ENCODE assay signal across 26 cellular contexts in the genomic region with DNA sequence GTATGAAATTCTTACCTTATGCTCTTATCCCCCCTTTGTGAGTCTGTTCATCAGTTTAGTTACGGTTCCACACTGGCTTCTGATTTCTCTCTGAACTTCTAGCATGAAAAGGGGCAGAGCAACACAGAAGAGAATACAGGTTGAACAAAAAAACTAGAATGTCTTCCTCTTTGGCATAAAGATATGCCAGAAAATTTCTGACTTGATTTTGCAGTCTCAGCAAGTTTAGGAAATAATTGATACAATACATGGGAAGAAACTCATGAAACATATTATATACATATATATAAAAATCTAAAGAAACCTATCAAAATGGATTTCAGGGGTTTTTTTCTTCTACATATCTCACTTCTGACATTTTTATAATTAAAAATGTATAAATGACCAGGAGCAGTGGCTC. TPM values are rescaled to one million over a fixed set of nuclear protein-coding genes. Genes with fewer than 3 reads are reported as not detected.
DNase-seq lines count a peak whose midpoint lies in the region; ATAC-seq, FAIRE-seq and TF ChIP-seq lines count a peak whose summit lies in the region.
"Had no signal": no experiment of that assay in that cellular context is flagged by ENCODE, and none has a peak within 500 bp of the region (broad histone marks: within the 10 kb centered on the region; RNA-seq: fewer than 3 reads in every experiment).

No MANE protein-coding gene starts in this region.

- DNase-seq in activated naive CD8-positive, alpha-beta T cell treated with anti-CD3 and anti-CD28 coated beads for 36 hours = no peak
- DNase-seq in activated naive CD8-positive, alpha-beta T cell treated with anti-CD3 and anti-CD28 coated beads, Interleukin-2, amount 50 U/mL, for 24 hours = no peak
- no peak for DNase-seq in A549 (ENCODE audit: low read depth in 1 of 2, low spot score in 1 of 2)
- DNase-seq in effector memory CD8-positive, alpha-beta T cell = no peak
- DNase-seq in central memory CD4-positive, alpha-beta T cell = no peak
- no peak for DNase-seq in activated CD4-positive, alpha-beta memory T cell treated with anti-CD3 and anti-CD28 coated beads for 36 hours
- DNase-seq: ACHN; AML-193; BE2C; CD4-positive, alpha-beta T cell; CD8-positive, alpha-beta memory T cell; DMS 273 treated with DMSO at 0.1 percent for 48 hours; DMS79; EL; GDM1; GM23248; H7; HCEC 1CT had no signal

- FAIRE-seq in A549 (lab: Jason Lieb, UNC) = no peak
- FAIRE-seq: A204.1, D721Med, GM12878, GM19239, H1 had no signal

- ATAC-seq in activated naive CD8-positive, alpha-beta T cell treated with anti-CD3 and anti-CD28 coated beads, Interleukin-2, amount 50 U/mL, for 24 hours = no peak
- no peak for ATAC-seq in A549
- no peak for ATAC-seq in effector memory CD8-positive, alpha-beta T cell (replicated peaks)
- ATAC-seq: GM12878 had no signal

- no peak overlapping the region for H3K4me3 ChIP-seq in A549
- H3K4me3 ChIP-seq: BLaER1 treated with 17β-estradiol and CSF1 and Interleukin-3, amounts not matched to agents 10 nM and 100 nM; GM12878; GM23248 had no signal

- no peak for TF ChIP-seq CTCF in A549 (IDR thresholded peaks at IDR 0.05)

- no peak for TF ChIP-seq POLR2A in A549 (IDR thresholded peaks at IDR 0.05; ENCODE audit: low read length)

- peaks cover 7% of the 10 kb centered on the region for H3K36me3 Mint-ChIP-seq in activated naive CD8-positive, alpha-beta T cell treated with anti-CD3 and anti-CD28 coated beads for 36 hours
- peaks cover 30% of the 10 kb centered on the region for H3K36me3 Mint-ChIP-seq in activated naive CD8-positive, alpha-beta T cell treated with anti-CD3 and anti-CD28 coated beads, Interleukin-2, amount 50 U/mL, for 24 hours (ENCODE audit: low read depth)
- H3K36me3 Mint-ChIP-seq in effector memory CD8-positive, alpha-beta T cell (ENCODE audit: insufficient read depth) = peaks cover 53% of the 10 kb centered on the region
- H3K36me3 Mint-ChIP-seq in activated CD4-positive, alpha-beta memory T cell treated with anti-CD3 and anti-CD28 coated beads for 36 hours = peaks cover 26% of the 10 kb centered on the region

- H3K27ac Mint-ChIP-seq in activated naive CD8-positive, alpha-beta T cell treated with anti-CD3 and anti-CD28 coated beads for 36 hours = peak overlapping the region; percentile 45
- H3K27ac Mint-ChIP-seq in activated naive CD8-positive, alpha-beta T cell treated with anti-CD3 and anti-CD28 coated beads, Interleukin-2, amount 50 U/mL, for 24 hours = no peak overlapping the region
- H3K27ac Mint-ChIP-seq in effector memory CD8-positive, alpha-beta T cell = peak overlapping the region; percentile 23 to 81
- no peak overlapping the region for H3K27ac Mint-ChIP-seq in activated CD4-positive, alpha-beta memory T cell treated with anti-CD3 and anti-CD28 coated beads for 36 hours

- H3K9me3 Mint-ChIP-seq in activated naive CD8-positive, alpha-beta T cell treated with anti-CD3 and anti-CD28 coated beads for 36 hours = no peaks in the 10 kb centered on the region
- no peaks in the 10 kb centered on the region for H3K9me3 Mint-ChIP-seq in activated naive CD8-positive, alpha-beta T cell treated with anti-CD3 and anti-CD28 coated beads, Interleukin-2, amount 50 U/mL, for 24 hours
- H3K9me3 Mint-ChIP-seq in effector memory CD8-positive, alpha-beta T cell = no peaks in the 10 kb centered on the region
- H3K9me3 Mint-ChIP-seq in activated CD4-positive, alpha-beta memory T cell treated with anti-CD3 and anti-CD28 coated beads for 36 hours = no peaks in the 10 kb centered on the region
- H3K9me3 Mint-ChIP-seq: CD14-positive monocyte; CD4-positive, alpha-beta T cell; CD8-positive, alpha-beta memory T cell had no signal

- H3K4me1 Mint-ChIP-seq in activated naive CD8-positive, alpha-beta T cell treated with anti-CD3 and anti-CD28 coated beads for 36 hours = peaks cover 5% of the 10 kb centered on the region
- H3K4me1 Mint-ChIP-seq in activated naive CD8-positive, alpha-beta T cell treated with anti-CD3 and anti-CD28 coated beads, Interleukin-2, amount 50 U/mL, for 24 hours = peaks cover 5% of the 10 kb centered on the region
- H3K4me1 Mint-ChIP-seq in effector memory CD8-positive, alpha-beta T cell (ENCODE audit: low read depth in 2 of 2) = peaks cover 1 to 7% of the 10 kb centered on the region in 2 donors
- no peaks in the 10 kb centered on the region for H3K4me1 Mint-ChIP-seq in activated CD4-positive, alpha-beta memory T cell treated with anti-CD3 and anti-CD28 coated beads for 36 hours (ENCODE audit: low read depth)
- H3K4me1 Mint-ChIP-seq: CD14-positive monocyte had no signal

- no peak overlapping the region for H3K4me2 ChIP-seq in A549
- H3K4me2 ChIP-seq: BLaER1 treated with 17β-estradiol and CSF1 and Interleukin-3, amounts not matched to agents 10 nM and 100 nM had no signal

- H3K27ac ChIP-seq in A549 = no peak overlapping the region
- H3K27ac ChIP-seq: 22Rv1, GM23248 had no signal

- H3K4me1 ChIP-seq in A549 = no peaks in the 10 kb centered on the region
- H3K4me1 ChIP-seq: BE2C had no signal

- TF ChIP-seq EP300 in A549 (IDR thresholded peaks at IDR 0.05) = no peak

- H3K9me3 ChIP-seq in A549 = no peaks in the 10 kb centered on the region
- H3K9me3 ChIP-seq: BE2C; BLaER1 treated with 17β-estradiol and CSF1 and Interleukin-3, amounts not matched to agents 10 nM and 100 nM had no signal

- POLR2A ChIA-PET in A549 (lab: Yijun Ruan, JAX) = no interaction called here
- POLR2A ChIA-PET in activated CD4-positive, alpha-beta memory T cell treated with anti-CD3 and anti-CD28 coated beads for 36 hours (lab: Charles Lee) = no interaction called here

- CTCF ChIA-PET in A549 (lab: Yijun Ruan, JAX) = no interaction called here
- CTCF ChIA-PET in activated CD4-positive, alpha-beta memory T cell treated with anti-CD3 and anti-CD28 coated beads for 36 hours (lab: Charles Lee) = no interaction called here

- no peaks in the 10 kb centered on the region for H3K27me3 Mint-ChIP-seq in activated naive CD8-positive, alpha-beta T cell treated with anti-CD3 and anti-CD28 coated beads for 36 hours
- H3K27me3 Mint-ChIP-seq in activated naive CD8-positive, alpha-beta T cell treated with anti-CD3 and anti-CD28 coated beads, Interleukin-2, amount 50 U/mL, for 24 hours = no peaks in the 10 kb centered on the region
- H3K27me3 Mint-ChIP-seq in effector memory CD8-positive, alpha-beta T cell = no peaks in the 10 kb centered on the region
- no peaks in the 10 kb centered on the region for H3K27me3 Mint-ChIP-seq in activated CD4-positive, alpha-beta memory T cell treated with anti-CD3 and anti-CD28 coated beads for 36 hours
- H3K27me3 Mint-ChIP-seq: CD4-positive, alpha-beta T cell; CD8-positive, alpha-beta memory T cell had no signal

- intact Hi-C loops in activated CD4-positive, alpha-beta memory T cell treated with anti-CD3 and anti-CD28 coated beads for 36 hours (cut with micrococcal nuclease) = no loop called here

- TF ChIP-seq RAD21 in A549 (conservative IDR thresholded peaks at IDR 0.05 in 1 of 2, IDR thresholded peaks at IDR 0.05 in 1 of 2) = no peak

- H3K4me3 Mint-ChIP-seq in activated naive CD8-positive, alpha-beta T cell treated with anti-CD3 and anti-CD28 coated beads for 36 hours = no peak overlapping the region
- no peak overlapping the region for H3K4me3 Mint-ChIP-seq in activated naive CD8-positive, alpha-beta T cell treated with anti-CD3 and anti-CD28 coated beads, Interleukin-2, amount 50 U/mL, for 24 hours
- no peak overlapping the region for H3K4me3 Mint-ChIP-seq in effector memory CD8-positive, alpha-beta T cell
- H3K4me3 Mint-ChIP-seq in activated CD4-positive, alpha-beta memory T cell treated with anti-CD3 and anti-CD28 coated beads for 36 hours = no peak overlapping the region
- H3K4me3 Mint-ChIP-seq: CD14-positive monocyte; CD4-positive, alpha-beta T cell; CD8-positive, alpha-beta memory T cell had no signal

- WGBS in A549 (ENCODE audit: missing lambda C conversion rate) = 100% methylated on average over 1 of the region's 1 CpG

TF ChIP-seq in A549, 52 proteins besides CTCF, POLR2A, EP300 and RAD21:
- TF ChIP-seq MAFK (IDR thresholded peaks at IDR 0.05; ENCODE audit: partially characterized antibody) (peak; percentile 66), HOXB5 (CRISPR knock-in tag; IDR thresholded peaks at IDR 0.05) (no peak), EHMT2 (IDR thresholded peaks at IDR 0.05; ENCODE audit: low read depth) (no peak)

RNA-seq across cellular contexts. Expression of a gene that starts 27.0 kb away (rescaled TPM):
- 10 to 100 TPM; 49.7 to 52.7 TPM for total RNA-seq in activated naive CD8-positive, alpha-beta T cell treated with anti-CD3 and anti-CD28 coated beads for 36 hours
- 30.2 and 33.9 TPM in 2 replicates for polyA plus RNA-seq in A549 (2011; rRNA removed)
- polyA plus RNA-seq in A549 (2012; cell fraction: cytosol; rRNA removed) = 5.2 and 7.5 TPM in 2 replicates
- polyA plus RNA-seq in A549 (2012; cell fraction: nucleus; rRNA removed) = 3.1 and 3.6 TPM in 2 replicates
- 22.2 to 26.9 TPM (median 26.3 TPM) in 3 replicates for polyA plus RNA-seq in A549 (2017; fragmentation: RNase III; extraction: RNeasy Plus Mini Kit Qiagen cat#74134 plus additional on column Dnase treatment)
- polyA minus RNA-seq in A549 (2011; rRNA and poly(A)+ RNA removed) = 16.7 and 17.9 TPM in 2 replicates
- total RNA-seq in activated CD4-positive, alpha-beta memory T cell treated with anti-CD3 and anti-CD28 coated beads for 36 hours = 10 to 100 TPM; 64.3 to 65.3 TPM

Comparison
In these comparisons a context has a peak if more than half of its experiments do, and no peak if none do; other contexts are left out.
1. H3K27ac Mint-ChIP-seq: peak in activated naive CD8-positive, alpha-beta T cell treated with anti-CD3 and anti-CD28 coated beads for 36 hours (single experiment) and effector memory CD8-positive, alpha-beta T cell (2 of 2); none in activated naive CD8-positive, alpha-beta T cell treated with anti-CD3 and anti-CD28 coated beads, Interleukin-2, amount 50 U/mL, for 24 hours (single experiment) and activated CD4-positive, alpha-beta memory T cell treated with anti-CD3 and anti-CD28 coated beads for 36 hours (single experiment).